1 cellular context compared by ENCODE assay signal in the genomic region with DNA sequence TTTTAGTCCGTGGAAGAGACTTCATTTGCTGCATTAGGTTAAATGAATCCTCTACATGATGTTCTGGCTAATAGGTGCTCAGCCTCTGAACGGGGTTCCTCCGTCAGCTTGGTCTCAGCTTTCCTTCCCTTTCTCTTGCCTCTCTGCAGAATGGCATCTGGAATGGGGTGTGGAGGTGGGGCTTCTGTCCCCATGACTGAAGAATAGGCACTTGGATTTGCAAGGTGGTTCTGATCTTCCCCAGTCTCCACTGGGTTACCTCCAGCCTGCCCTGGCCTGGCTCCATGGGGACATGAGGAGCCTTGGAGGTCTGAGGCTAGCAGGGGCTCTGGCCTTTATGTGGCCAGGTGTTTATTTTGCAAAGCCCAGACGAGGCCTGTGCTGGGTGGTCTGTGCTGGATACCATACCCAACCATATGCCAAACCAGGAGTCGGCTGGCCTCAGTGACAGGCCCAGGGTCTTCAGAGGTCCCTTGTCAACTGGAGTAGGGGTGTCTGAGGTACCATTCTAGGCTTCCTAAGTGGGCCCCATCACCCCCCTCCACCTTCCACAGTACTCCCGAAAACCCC.
TF ChIP-seq lines count a peak whose summit lies in the region.

No MANE protein-coding gene starts in this region.

TF ChIP-seq in K562, 482 proteins besides CTCF, POLR2A, EP300 and RAD21:
- TF ChIP-seq NUFIP1 (IDR thresholded peaks at IDR 0.05; ENCODE audit: partially characterized antibody) (no peak), RUNX1 (IDR thresholded peaks at IDR 0.05; ENCODE audit: low read depth) (no peak), TCF3 (CRISPR knock-in tag; IDR thresholded peaks at IDR 0.05) (no peak), SMC3 (conservative IDR thresholded peaks at IDR 0.05; ENCODE audit: insufficient read depth, low read depth, low read length) (no peak), MTA2 (IDR thresholded peaks at IDR 0.05; ENCODE audit: low read depth) (no peak), ZNF436 (CRISPR knock-in tag; IDR thresholded peaks at IDR 0.05) (no peak), KAT2B (IDR thresholded peaks at IDR 0.05; ENCODE audit: low read depth, low read length) (no peak), HDGF (IDR thresholded peaks at IDR 0.05) (no peak), ZNF561 (CRISPR knock-in tag; conservative IDR thresholded peaks at IDR 0.05) (no peak)
TF ChIP-seq in K562: peak in this region for 0.
